1 cellular context compared by ENCODE assay signal in the genomic region with DNA sequence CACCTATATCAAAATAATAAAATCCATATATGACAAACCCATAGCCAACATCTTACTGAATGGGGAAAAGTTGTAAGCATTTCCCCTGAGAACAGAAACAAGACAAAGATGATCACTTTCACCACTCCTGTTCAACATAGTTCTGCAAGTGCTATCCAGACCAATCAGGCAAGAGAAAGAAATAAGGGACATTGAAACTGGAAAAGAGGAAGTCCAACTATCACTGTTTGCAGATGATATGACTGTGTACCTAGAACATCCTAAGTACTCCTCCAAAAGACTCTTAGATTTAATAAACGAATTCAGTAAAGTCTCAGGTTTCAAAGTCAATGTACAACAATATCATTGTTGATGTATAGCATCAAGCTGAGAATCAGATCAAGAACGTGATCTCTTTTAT.
TF ChIP-seq lines count a peak whose summit lies in the region.

No MANE protein-coding gene starts in this region.

TF ChIP-seq in K562, 482 proteins besides CTCF, POLR2A, EP300 and RAD21 (continued from another document):
- TF ChIP-seq ZNF586 (CRISPR knock-in tag; conservative IDR thresholded peaks at IDR 0.05) (no peak), SPI1 (IDR thresholded peaks at IDR 0.05; ENCODE audit: borderline replicate concordance, low read depth, low read length) (peak; percentile 96), PRPF4 (IDR thresholded peaks at IDR 0.05; ENCODE audit: insufficient read depth, low read depth, low read length, poor library complexity, severe bottlenecking) (no peak), ASH1L (IDR thresholded peaks at IDR 0.05; ENCODE audit: borderline replicate concordance, low read depth, partially characterized antibody) (no peak)
